24 cellular contexts compared by ENCODE assay signal in the genomic region with DNA sequence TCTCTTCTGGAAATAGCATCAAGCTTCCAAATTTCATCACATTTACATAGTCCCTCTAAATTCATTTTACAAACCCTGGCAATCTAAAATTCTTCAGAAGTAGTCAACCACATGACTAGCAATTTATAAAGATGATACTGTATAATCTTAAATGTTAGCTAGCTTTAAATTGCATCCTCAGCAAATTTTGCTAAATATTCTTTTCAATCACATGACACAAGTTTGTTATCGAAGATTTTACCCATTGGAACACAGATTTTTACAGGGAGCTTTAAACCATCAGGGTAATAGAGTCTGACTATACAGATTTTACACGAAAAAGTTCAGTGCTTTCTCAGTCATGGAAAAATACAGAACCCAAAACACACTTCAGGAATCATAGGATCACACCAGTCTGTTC.
DNase-seq lines count a peak whose midpoint lies in the region; ATAC-seq, FAIRE-seq and TF ChIP-seq lines count a peak whose summit lies in the region.
"Had no signal": no experiment of that assay in that cellular context is flagged by ENCODE, and none has a peak within 500 bp of the region (broad histone marks: within the 10 kb centered on the region; RNA-seq: fewer than 3 reads in every experiment).

No MANE protein-coding gene starts in this region.

- H4K20me1 ChIP-seq in HepG2 (ENCODE audit: insufficient read depth, low read length) (no peaks in the 10 kb centered on the region), K562 (replicated peaks; ENCODE audit: control insufficient read depth, insufficient read depth, low read length) (no peaks in the 10 kb centered on the region)
- H4K20me1 ChIP-seq: BLaER1 treated with 17β-estradiol and CSF1 and Interleukin-3, amounts not matched to agents 10 nM and 100 nM had no signal

- WGBS in HepG2 (ENCODE audit: low lambda C conversion rate) = 0% methylated on average over 2 of the region's 2 CpGs
- 9% methylated on average over 2 of the region's 2 CpGs for WGBS in right lobe of liver (ENCODE audit: insufficient coverage, low coverage, low lambda C conversion rate, missing lambda C conversion rate)
- 34% methylated on average over 2 of the region's 2 CpGs for WGBS in K562 (ENCODE audit: insufficient coverage, low coverage, missing lambda C conversion rate)
- WGBS in neuronal stem cell (ENCODE audit: extremely low coverage in 2 of 2, insufficient read length in 2 of 2, insufficient replicate concordance in 1 of 2), 2 donors = no CpG with 5 or more reads among the region's 2 CpGs

- no peak for ATAC-seq in HepG2
- no peak for ATAC-seq in right lobe of liver
- no peak for ATAC-seq in K562
- ATAC-seq: GM12878 had no signal

- no peak overlapping the region for H2BK120ac ChIP-seq in neuronal stem cell (ENCODE audit: low read depth, low read length)

- H3K18ac ChIP-seq in neuronal stem cell (ENCODE audit: low read length) = no peak overlapping the region

- H3K27me3 ChIP-seq in HepG2 (ENCODE audit: control insufficient read depth in 1 of 2, insufficient read depth in 2 of 2, low read length in 2 of 2) (no peaks in the 10 kb centered on the region), right lobe of liver (no peaks in the 10 kb centered on the region), K562 (ENCODE audit: control insufficient read depth in 2 of 2, insufficient read depth in 2 of 2, low read length in 2 of 2) (no peaks in the 10 kb centered on the region), neuronal stem cell (ENCODE audit: control insufficient read depth in 3 of 3, insufficient read depth in 3 of 3, low read depth in 1 of 3, low read length in 3 of 3) (no peaks in the 10 kb centered on the region)
- H3K27me3 ChIP-seq: BE2C; BLaER1 treated with 17β-estradiol and CSF1 and Interleukin-3, amounts not matched to agents 10 nM and 100 nM had no signal

- H3K9ac ChIP-seq in HepG2 (ENCODE audit: insufficient read depth, low read depth, low read length) (no peak overlapping the region), K562 (ENCODE audit: insufficient read depth in 1 of 2, low read depth in 2 of 2, low read length in 2 of 2) (no peak overlapping the region), neuronal stem cell (ENCODE audit: low read depth, low read length, poor library complexity) (no peak overlapping the region)
- H3K9ac ChIP-seq: BLaER1 treated with 17β-estradiol and CSF1 and Interleukin-3, amounts not matched to agents 10 nM and 100 nM; GM23248 had no signal

- no peaks in the 10 kb centered on the region for H3K36me3 ChIP-seq in HepG2 (replicated peaks in 1 of 2; ENCODE audit: control insufficient read depth in 1 of 2, insufficient read depth in 2 of 2, low read length in 2 of 2)
- no peaks in the 10 kb centered on the region for H3K36me3 ChIP-seq in right lobe of liver
- H3K36me3 ChIP-seq in K562 (ENCODE audit: control insufficient read depth, insufficient read depth, low read length) = no peaks in the 10 kb centered on the region
- H3K36me3 ChIP-seq in neuronal stem cell (replicated peaks in 1 of 2; ENCODE audit: control insufficient read depth in 2 of 2, insufficient read depth in 2 of 2, low read length in 2 of 2) = no peaks in the 10 kb centered on the region
- H3K36me3 ChIP-seq: BE2C; BLaER1 treated with 17β-estradiol and CSF1 and Interleukin-3, amounts not matched to agents 10 nM and 100 nM; HAP-1 had no signal

- no peak overlapping the region for H2BK5ac ChIP-seq in neuronal stem cell (ENCODE audit: low read length)

- H3K4me1 ChIP-seq in HepG2 (ENCODE audit: insufficient read depth, low read length) (no peaks in the 10 kb centered on the region), right lobe of liver (peaks cover 0 to 3% (median 0%) of the 10 kb centered on the region in 4 donors), K562 (replicated peaks in 1 of 2; ENCODE audit: control insufficient read depth in 2 of 2, insufficient read depth in 2 of 2, low read length in 2 of 2) (no peaks in the 10 kb centered on the region), neuronal stem cell (ENCODE audit: control insufficient read depth in 2 of 2, insufficient read depth in 1 of 2, low read depth in 1 of 2, low read length in 2 of 2) (peaks cover 0 to 4% of the 10 kb centered on the region in 2 donors)
- H3K4me1 ChIP-seq: BE2C; BLaER1 treated with 17β-estradiol and CSF1 and Interleukin-3, amounts not matched to agents 10 nM and 100 nM; HAP-1 had no signal

- H2BK12ac ChIP-seq in neuronal stem cell (ENCODE audit: low read length) = no peak overlapping the region

- no peak overlapping the region for H3K4me3 ChIP-seq in HepG2 (replicated peaks in 1 of 3; ENCODE audit: insufficient read depth in 1 of 3, low read depth in 2 of 3, low read length in 3 of 3)
- no peak overlapping the region for H3K4me3 ChIP-seq in right lobe of liver
- H3K4me3 ChIP-seq in K562 = no peak overlapping the region
- H3K4me3 ChIP-seq in neuronal stem cell (ENCODE audit: low read length in 2 of 2) = no peak overlapping the region
- H3K4me3 ChIP-seq: BLaER1 treated with 17β-estradiol and CSF1 and Interleukin-3, amounts not matched to agents 10 nM and 100 nM; GM12878; GM23248; HAP-1 had no signal

- H3K9me3 ChIP-seq in HepG2 (ENCODE audit: low read length) (no peaks in the 10 kb centered on the region), right lobe of liver (no peaks in the 10 kb centered on the region), K562 (replicated peaks; ENCODE audit: control insufficient read depth, insufficient read depth, low read depth, low read length) (no peaks in the 10 kb centered on the region), neuronal stem cell (replicated peaks in 1 of 2; ENCODE audit: control insufficient read depth in 2 of 2, insufficient read depth in 1 of 2, low read depth in 1 of 2, low read length in 2 of 2) (no peaks in the 10 kb centered on the region)
- H3K9me3 ChIP-seq: BE2C, HAP-1 had no signal

- H3K79me2 ChIP-seq in HepG2 (ENCODE audit: insufficient read depth, low read length) (no peaks in the 10 kb centered on the region), K562 (ENCODE audit: control insufficient read depth, insufficient read depth, low read length) (no peaks in the 10 kb centered on the region)

- H3K14ac ChIP-seq in neuronal stem cell (ENCODE audit: low read length) = no peak overlapping the region

- no peaks in the 10 kb centered on the region for H3K79me1 ChIP-seq in neuronal stem cell (ENCODE audit: low read depth, low read length)

- DNase-seq in HepG2 (ENCODE audit: low spot score) (no peak), right lobe of liver (no peak), K562 (ENCODE audit: extremely low read depth in 1 of 4, low spot score in 3 of 4) (no peak), neuronal stem cell (ENCODE audit: low spot score) (no peak), iPS-NIHi11 (ENCODE audit: low spot score) (no peak), mesenteric fat pad (ENCODE audit: low spot score) (no peak)
- DNase-seq: ACHN; AML-193; BE2C; CD4-positive, alpha-beta T cell; CD8-positive, alpha-beta memory T cell; DMS 273 treated with DMSO at 0.1 percent for 48 hours; DMS79; EL; GDM1; GM23248; HFFc6 had no signal

- in situ Hi-C loops in HepG2 (cut with HindIII; ENCODE audit: extremely low pct_ligation_motif_present, low pct_unique_long_range_greater_than_20kb) (no loop called here), K562 (cut with MboI) (no loop called here)

- H4K91ac ChIP-seq in neuronal stem cell (ENCODE audit: low read depth, low read length, poor library complexity) = no peak overlapping the region

- no peak overlapping the region for H2BK15ac ChIP-seq in neuronal stem cell (ENCODE audit: low read length)

- H3K23ac ChIP-seq in neuronal stem cell (ENCODE audit: low read depth, low read length, poor library complexity) = no peak overlapping the region

- H2AFZ ChIP-seq in HepG2 (ENCODE audit: low read length) = no peak overlapping the region
- H2AFZ ChIP-seq in K562 (ENCODE audit: low read depth, low read length) = no peak overlapping the region
- H2AFZ ChIP-seq in neuronal stem cell (ENCODE audit: low read length) = peak overlapping the region; percentile 29
- H2AFZ ChIP-seq: GM23248 had no signal

- no peak for TF ChIP-seq CTCF in HepG2 (CRISPR knock-in tag; IDR thresholded peaks at IDR 0.05)
- no peak for TF ChIP-seq CTCF in right lobe of liver (IDR thresholded peaks at IDR 0.05)
- TF ChIP-seq CTCF in K562 (IDR thresholded peaks at IDR 0.05 in 2 of 3, conservative IDR thresholded peaks at IDR 0.05 in 1 of 3; ENCODE audit: insufficient read depth in 2 of 3, low read depth in 1 of 3, low read length in 3 of 3) = no peak

- intact Hi-C loops in HepG2 (cut with micrococcal nuclease; ENCODE audit: unreplicated experiment) = no loop called here
- intact Hi-C loops in right lobe of liver (cut with DNase I) = no loop called here
- intact Hi-C loops in K562 (cut with micrococcal nuclease) = no loop called here

- H3K27ac ChIP-seq in HepG2 (ENCODE audit: extremely low read length, insufficient read depth, low read length) = no peak overlapping the region
- no peak overlapping the region for H3K27ac ChIP-seq in right lobe of liver
- H3K27ac ChIP-seq in K562 (ENCODE audit: extremely low read depth, low read depth, low read length) = no peak overlapping the region
- H3K27ac ChIP-seq in neuronal stem cell (replicated peaks; ENCODE audit: low read length) = no peak overlapping the region
- H3K27ac ChIP-seq: 22Rv1; BLaER1 treated with 17β-estradiol and CSF1 and Interleukin-3, amounts not matched to agents 10 nM and 100 nM; GM23248 had no signal

- no peaks in the 10 kb centered on the region for H3K9me1 ChIP-seq in K562 (ENCODE audit: control insufficient read depth, insufficient read depth, low read length)

- no peak overlapping the region for H2AK5ac ChIP-seq in neuronal stem cell (ENCODE audit: low read depth, low read length)

- no peak overlapping the region for H4K8ac ChIP-seq in neuronal stem cell (ENCODE audit: low read depth, low read length)

- H3K4me2 ChIP-seq in HepG2 (ENCODE audit: low read depth, low read length) (no peak overlapping the region), K562 (ENCODE audit: insufficient read depth, low read length) (no peak overlapping the region), neuronal stem cell (ENCODE audit: insufficient read depth, low read length, poor library complexity, severe bottlenecking) (no peak overlapping the region)
- H3K4me2 ChIP-seq: BLaER1 treated with 17β-estradiol and CSF1 and Interleukin-3, amounts not matched to agents 10 nM and 100 nM had no signal

- TF ChIP-seq EP300 in HepG2 (IDR thresholded peaks at IDR 0.05; ENCODE audit: low read depth in 2 of 2, low read length in 2 of 2) (no peak), HepG2 (CRISPR knock-in tag; IDR thresholded peaks at IDR 0.05; ENCODE audit: borderline replicate concordance) (no peak), K562 (IDR thresholded peaks at IDR 0.05; ENCODE audit: low read length) (no peak)

- no peak for TF ChIP-seq POLR2A in HepG2 (IDR thresholded peaks at IDR 0.05; ENCODE audit: insufficient read depth in 1 of 2, low read depth in 2 of 2, low read length in 2 of 2)
- TF ChIP-seq POLR2A in right lobe of liver (IDR thresholded peaks at IDR 0.05) = no peak
- TF ChIP-seq POLR2A in K562 (conservative IDR thresholded peaks at IDR 0.05) = no peak

- TF ChIP-seq RAD21 in HepG2 (CRISPR knock-in tag; IDR thresholded peaks at IDR 0.05) (no peak), K562 (CRISPR knock-in tag; conservative IDR thresholded peaks at IDR 0.05 in 1 of 2, IDR thresholded peaks at IDR 0.05 in 1 of 2) (no peak)

- BruUV-seq in HepG2 (replicated peaks; lab: Mats Ljungman, UMichigan) (no TSS peak), K562 (replicated peaks; lab: Mats Ljungman, UMichigan) (no TSS peak)

- no peak overlapping the region for H3K4ac ChIP-seq in neuronal stem cell (ENCODE audit: low read length)

- CTCF ChIA-PET in HepG2 (lab: Yijun Ruan, JAX; ENCODE audit: low intra/inter-chr PET ratio, low total read pairs) (no interaction called here), K562 (lab: Yijun Ruan, JAX; ENCODE audit: low intra/inter-chr PET ratio) (no interaction called here)

- POLR2A ChIA-PET in HepG2 (lab: Yijun Ruan, JAX) = no interaction called here
- POLR2A ChIA-PET in K562 (lab: Yijun Ruan, JAX) = interaction anchor here (1.1 to 1.4 kb wide), 2 partner anchors 16 to 75 kb away, joined by 4 read pairs; no protein-coding TSS in a partner anchor

- FAIRE-seq in HepG2 (lab: Jason Lieb, UNC) (no peak), K562 (lab: Jason Lieb, UNC) (no peak)
- FAIRE-seq: A204.1, D721Med, GM12878, GM19239 had no signal

Comparison
In these comparisons a context has a peak if more than half of its experiments do, and no peak if none do; other contexts are left out.
1. Of the 241 proteins assayed by ChIP-seq in both HepG2 and K562: peak only in HepG2: none; only in K562: MAFG and TFE3; in both: MAFF and MAFK; in neither: 237.